In the genomic region with DNA sequence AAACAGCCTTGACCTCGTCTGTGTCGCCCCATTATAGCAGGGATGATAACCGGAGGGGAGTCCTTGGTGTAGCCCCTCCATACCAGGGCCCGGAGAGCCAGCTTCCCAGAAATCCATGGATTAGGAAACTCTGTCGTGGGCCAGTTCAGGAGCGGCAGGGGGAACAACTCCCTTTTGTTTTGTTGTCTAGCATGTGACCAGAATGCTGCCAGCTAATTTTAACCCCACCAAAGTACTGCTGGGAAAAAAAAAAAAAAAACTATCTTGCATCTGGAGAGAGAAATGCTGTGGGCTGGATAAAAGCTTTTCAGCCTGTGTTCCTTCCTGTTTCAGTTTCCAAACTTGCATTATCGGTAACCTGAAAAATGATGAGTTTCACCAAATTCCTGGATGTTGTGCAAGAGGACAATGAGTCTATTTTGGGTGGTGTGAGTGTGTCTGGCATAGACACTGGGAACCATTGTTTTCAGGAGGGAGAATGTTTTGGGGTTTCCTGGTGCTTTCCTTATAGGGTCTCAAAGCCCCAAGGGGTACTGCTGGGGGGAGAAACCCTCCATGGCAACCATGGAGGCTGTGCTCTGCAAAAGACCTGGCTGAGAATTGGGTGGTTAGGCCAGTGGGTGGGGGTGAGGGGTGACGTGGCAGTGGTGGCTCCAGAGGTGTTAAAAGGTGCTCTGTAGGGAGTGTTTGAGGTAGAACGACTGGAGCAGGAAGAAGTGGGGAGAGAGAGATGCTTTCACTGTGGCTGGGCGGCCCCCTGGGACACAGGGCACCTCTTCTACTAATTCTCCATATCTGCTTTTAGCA, we compare ENCODE assay signal across 7 cellular contexts. TPM values are rescaled to one million over a fixed set of nuclear protein-coding genes. Genes with fewer than 3 reads are reported as not detected.
DNase-seq lines count a peak whose midpoint lies in the region; ATAC-seq, FAIRE-seq and TF ChIP-seq lines count a peak whose summit lies in the region.

No MANE protein-coding gene starts in this region.

- peaks cover 57% of the 10 kb centered on the region for H3K4me1 ChIP-seq in HEK293 (ENCODE audit: control insufficient read depth, insufficient read depth, low read length)
- H3K4me1 ChIP-seq in breast epithelium = peaks cover 31 to 70% of the 10 kb centered on the region in 2 donors
- H3K4me1 ChIP-seq in HepG2 (ENCODE audit: insufficient read depth, low read length) = peaks cover 78% of the 10 kb centered on the region

- intact Hi-C loops in breast epithelium (cut with DNase I; ENCODE audit: low total_unique reads) = no loop called here
- intact Hi-C loops in HepG2 (cut with micrococcal nuclease; ENCODE audit: unreplicated experiment) = loop anchor here (5.0 kb wide), 1 partner anchor 54 kb away; a partner anchor contains a TSS

- POLR2A ChIA-PET in HEK293 (lab: Yijun Ruan, JAX) (interaction anchor here (0.6 to 4.0 kb wide), 4 partner anchors 15 to 168 kb away, joined by 3 to 42 read pairs (median 11); a partner anchor contains a TSS), HepG2 (lab: Yijun Ruan, JAX) (interaction anchor here (1.2 to 8.8 kb wide), 7 partner anchors 9 to 90 kb away, joined by 4 to 85 read pairs (median 5); a partner anchor contains a TSS)

- peak overlapping the region; percentile 42 for H2AFZ ChIP-seq in HepG2 (ENCODE audit: low read length)

- TF ChIP-seq EP300 in HepG2 (IDR thresholded peaks at IDR 0.05; ENCODE audit: low read depth in 2 of 2, low read length in 2 of 2) (peak in 1 of 2 experiments; percentile 70; a peak in 2 of 4 replicates), HepG2 (CRISPR knock-in tag; IDR thresholded peaks at IDR 0.05; ENCODE audit: borderline replicate concordance) (peak; percentile 83; the same call in 1 of the 2 replicates)

- peak overlapping the region; percentile 80 for H3K4me2 ChIP-seq in HepG2 (ENCODE audit: low read depth, low read length)

- H4K20me1 ChIP-seq in HepG2 (ENCODE audit: insufficient read depth, low read length) = no peaks in the 10 kb centered on the region

- DNase-seq in SK-MEL-5 (ENCODE audit: low read depth, low spot score) (peak; percentile 94), breast epithelium (ENCODE audit: low spot score in 2 of 2) (peak in 1 of 2 donors; percentile 86), HepG2 (ENCODE audit: low spot score) (peak; percentile 89), cerebellum (ENCODE audit: low spot score) (no peak), D341Med (ENCODE audit: low spot score) (no peak)

- no peaks in the 10 kb centered on the region for H3K9me3 Mint-ChIP-seq in stimulated activated naive CD8-positive, alpha-beta T cell treated with anti-CD3 and anti-CD28 coated beads, Interleukin-15, Interleukin-2, amounts not matched to agents 100 ng/mL and 50 ng/mL, for 24 hours

- TF ChIP-seq CTCF in HEK293 (tag by site-specific recombination; IDR thresholded peaks at IDR 0.05) (no peak), breast epithelium (IDR thresholded peaks at IDR 0.05) (no peak), HepG2 (CRISPR knock-in tag; IDR thresholded peaks at IDR 0.05) (no peak)

- FAIRE-seq in HepG2 (lab: Jason Lieb, UNC) = peak; percentile 68

- peak overlapping the region; percentile 73 for H3K9ac ChIP-seq in HepG2 (ENCODE audit: insufficient read depth, low read depth, low read length)

- H3K4me1 Mint-ChIP-seq in stimulated activated naive CD8-positive, alpha-beta T cell treated with anti-CD3 and anti-CD28 coated beads, Interleukin-15, Interleukin-2, amounts not matched to agents 100 ng/mL and 50 ng/mL, for 24 hours (ENCODE audit: low read depth) = peaks cover 88% of the 10 kb centered on the region

- H3K27me3 ChIP-seq in breast epithelium (no peaks in the 10 kb centered on the region), HepG2 (ENCODE audit: control insufficient read depth in 1 of 2, insufficient read depth in 2 of 2, low read length in 2 of 2) (no peaks in the 10 kb centered on the region)

- in situ Hi-C loops in SK-MEL-5 (cut with HindIII; ENCODE audit: low pct_unique_long_range_greater_than_20kb, low sequenced_read_pairs) = no loop called here
- in situ Hi-C loops in HepG2 (cut with HindIII; ENCODE audit: extremely low pct_ligation_motif_present, low pct_unique_long_range_greater_than_20kb) = loop anchor here (5.0 kb wide), 1 partner anchor 76 kb away; no protein-coding TSS in a partner anchor

- BruUV-seq in HepG2 (replicated peaks; lab: Mats Ljungman, UMichigan) = no TSS peak

- peak overlapping the region; percentile 96; the same call in 1 of the 2 replicates for H3K27ac ChIP-seq in HEK293 (ENCODE audit: extremely low read depth, low read depth, low read length)
- peak overlapping the region; percentile 97 to 99 for H3K27ac ChIP-seq in breast epithelium
- H3K27ac ChIP-seq in HepG2 (ENCODE audit: extremely low read length, insufficient read depth, low read length) = peak overlapping the region; percentile 73

- H3K36me3 ChIP-seq in HEK293 (ENCODE audit: control insufficient read depth in 2 of 2, insufficient read depth in 1 of 2, low read length in 2 of 2) (no peaks in the 10 kb centered on the region), breast epithelium (no peaks in the 10 kb centered on the region), HepG2 (replicated peaks in 1 of 2; ENCODE audit: control insufficient read depth in 1 of 2, insufficient read depth in 2 of 2, low read length in 2 of 2) (no peaks in the 10 kb centered on the region)

- TF ChIP-seq POLR2A in breast epithelium (IDR thresholded peaks at IDR 0.05) (peak; percentile 19), HepG2 (IDR thresholded peaks at IDR 0.05; ENCODE audit: insufficient read depth in 1 of 2, low read depth in 2 of 2, low read length in 2 of 2) (no peak)

- TF ChIP-seq RAD21 in HepG2 (CRISPR knock-in tag; IDR thresholded peaks at IDR 0.05) = no peak

- H3K36me3 Mint-ChIP-seq in stimulated activated naive CD8-positive, alpha-beta T cell treated with anti-CD3 and anti-CD28 coated beads, Interleukin-15, Interleukin-2, amounts not matched to agents 100 ng/mL and 50 ng/mL, for 24 hours (ENCODE audit: low read depth) = no peaks in the 10 kb centered on the region

- no peaks in the 10 kb centered on the region for H3K27me3 Mint-ChIP-seq in stimulated activated naive CD8-positive, alpha-beta T cell treated with anti-CD3 and anti-CD28 coated beads, Interleukin-15, Interleukin-2, amounts not matched to agents 100 ng/mL and 50 ng/mL, for 24 hours

- H3K79me2 ChIP-seq in HepG2 (ENCODE audit: insufficient read depth, low read length) = no peaks in the 10 kb centered on the region

- peak overlapping the region; percentile 79 for H3K27ac Mint-ChIP-seq in stimulated activated naive CD8-positive, alpha-beta T cell treated with anti-CD3 and anti-CD28 coated beads, Interleukin-15, Interleukin-2, amounts not matched to agents 100 ng/mL and 50 ng/mL, for 24 hours

- H3K9me3 ChIP-seq in HEK293 (ENCODE audit: control insufficient read depth, insufficient read depth, low read depth, low read length) (no peaks in the 10 kb centered on the region), breast epithelium (no peaks in the 10 kb centered on the region), HepG2 (ENCODE audit: low read length) (no peaks in the 10 kb centered on the region)

- ATAC-seq in HepG2 = peak; percentile 2

- CTCF ChIA-PET in HEK293 (lab: Yijun Ruan, JAX) = interaction anchor here (0.7 to 3.8 kb wide), 5 partner anchors 10 to 1294 kb away, joined by 3 to 19 read pairs (median 4); no protein-coding TSS in a partner anchor
- CTCF ChIA-PET in HepG2 (lab: Yijun Ruan, JAX; ENCODE audit: low intra/inter-chr PET ratio, low total read pairs) = no interaction called here

- H3K4me3 Mint-ChIP-seq in stimulated activated naive CD8-positive, alpha-beta T cell treated with anti-CD3 and anti-CD28 coated beads, Interleukin-15, Interleukin-2, amounts not matched to agents 100 ng/mL and 50 ng/mL, for 24 hours = peak overlapping the region; percentile 74

- H3K4me3 ChIP-seq in HEK293 (ENCODE audit: low read depth, low read length) (no peak overlapping the region), breast epithelium (peak overlapping the region in 2 of 3 donors; percentile 9 to 38), HepG2 (replicated peaks in 1 of 3; ENCODE audit: insufficient read depth in 1 of 3, low read depth in 2 of 3, low read length in 3 of 3) (peak overlapping the region; percentile 20 to 57 (median 28))

- 8% methylated on average over 10 of the region's 10 CpGs for WGBS in HepG2 (ENCODE audit: low lambda C conversion rate)

RNA-seq across cellular contexts. Expression of a gene that starts 14.9 kb away (rescaled TPM):
- 27.2 and 28.7 TPM in 2 replicates for total RNA-seq in SK-MEL-5 (2014; rRNA removed; shearing (Covaris generic))
- polyA plus RNA-seq in SK-MEL-5 (2015; cell fraction: cytosol; rRNA removed) = 52.2 and 59.2 TPM in 2 replicates
- polyA plus RNA-seq in SK-MEL-5 (2015; cell fraction: nucleus; rRNA removed) = 9.7 and 12.2 TPM in 2 replicates
- 10 to 100 TPM; 39.5 to 76.5 (median 47.2) TPM for total RNA-seq in breast epithelium
- total RNA-seq in HepG2 (2016; rRNA removed; fragmentation: Illumina TruSeq; extraction: Trizol) = 6.2 and 8.4 TPM in 2 replicates
- 0.88 and 1.1 TPM in 2 replicates for total RNA-seq in HepG2 (2016; cell fraction: cytosol; rRNA removed; fragmentation: Illumina TruSeq; extraction: Trizol; ENCODE audit: low read depth)
- total RNA-seq in HepG2 (2016; cell fraction: insoluble cytoplasmic fraction; rRNA removed; fragmentation: Illumina TruSeq; extraction: Trizol) = 6.2 and 7.9 TPM in 2 replicates
- total RNA-seq in HepG2 (2016; cell fraction: membrane; rRNA removed; fragmentation: Illumina TruSeq; extraction: Trizol) = 3.5 and 4.3 TPM in 2 replicates
- total RNA-seq in HepG2 (2016; cell fraction: nucleus; rRNA removed; fragmentation: Illumina TruSeq; extraction: Trizol) = 5.8 and 6.6 TPM in 2 replicates
- 6.6 and 7.8 TPM in 2 replicates for polyA plus RNA-seq in HepG2 (2011; rRNA removed)
- polyA plus RNA-seq in HepG2 (2011; cell fraction: cytosol; rRNA removed) = 6.1 and 8.5 TPM in 2 replicates
- 9.9 and 12.0 TPM in 2 replicates for polyA plus RNA-seq in HepG2 (2011; cell fraction: nucleus; rRNA removed)
- polyA plus RNA-seq in HepG2 (2012) = 13.5 and 21.1 TPM in 2 replicates
- polyA plus RNA-seq in HepG2 (2016; cell fraction: cytosol; fragmentation: Illumina TruSeq; extraction: Trizol; ENCODE audit: low read depth) = 0.57 and 0.58 TPM in 2 replicates
- polyA plus RNA-seq in HepG2 (2016; cell fraction: insoluble cytoplasmic fraction; fragmentation: Illumina TruSeq; extraction: Trizol; ENCODE audit: low read depth) = 8.8 and 10.6 TPM in 2 replicates
- polyA plus RNA-seq in HepG2 (2016; cell fraction: membrane; fragmentation: Illumina TruSeq; extraction: Trizol; ENCODE audit: low read depth) = 2.4 and 2.6 TPM in 2 replicates
- polyA plus RNA-seq in HepG2 (2016; cell fraction: nucleus; fragmentation: Illumina TruSeq; extraction: Trizol; ENCODE audit: insufficient read depth, low read depth) = 9.6 and 10.7 TPM in 2 replicates
- polyA minus RNA-seq in HepG2 (2011; rRNA and poly(A)+ RNA removed; ENCODE audit: low replicate concordance) = 5.2 and 20.2 TPM in 2 replicates
- 14.8 and 18.3 TPM in 2 replicates for polyA minus RNA-seq in HepG2 (2011; cell fraction: cytosol; rRNA and poly(A)+ RNA removed)
- polyA minus RNA-seq in HepG2 (2011; cell fraction: nucleus; rRNA and poly(A)+ RNA removed) = 5.8 and 8.6 TPM in 2 replicates
- total RNA-seq in cerebellum = 28.5 TPM

RNA-seq across cellular contexts. Expression of a gene that starts 54.7 kb away (rescaled TPM):
- 50.9 and 53.3 TPM in 2 replicates for total RNA-seq in SK-MEL-5 (2014; rRNA removed; shearing (Covaris generic))
- 24.1 and 36.2 TPM in 2 replicates for polyA plus RNA-seq in SK-MEL-5 (2015; cell fraction: cytosol; rRNA removed)
- 26.4 and 26.5 TPM in 2 replicates for polyA plus RNA-seq in SK-MEL-5 (2015; cell fraction: nucleus; rRNA removed)
- total RNA-seq in breast epithelium = 10 to 100 TPM; 40.6 to 64.8 (median 50.7) TPM
- 13.9 and 18.4 TPM in 2 replicates for total RNA-seq in HepG2 (2016; rRNA removed; fragmentation: Illumina TruSeq; extraction: Trizol)
- 1.6 and 1.7 TPM in 2 replicates for total RNA-seq in HepG2 (2016; cell fraction: cytosol; rRNA removed; fragmentation: Illumina TruSeq; extraction: Trizol; ENCODE audit: low read depth)
- 12.8 and 18.2 TPM in 2 replicates for total RNA-seq in HepG2 (2016; cell fraction: insoluble cytoplasmic fraction; rRNA removed; fragmentation: Illumina TruSeq; extraction: Trizol)
- 9.4 and 10.0 TPM in 2 replicates for total RNA-seq in HepG2 (2016; cell fraction: membrane; rRNA removed; fragmentation: Illumina TruSeq; extraction: Trizol)
- total RNA-seq in HepG2 (2016; cell fraction: nucleus; rRNA removed; fragmentation: Illumina TruSeq; extraction: Trizol) = 8.0 and 10.3 TPM in 2 replicates
- polyA plus RNA-seq in HepG2 (2011; rRNA removed) = 6.0 and 7.6 TPM in 2 replicates
- 4.8 and 5.6 TPM in 2 replicates for polyA plus RNA-seq in HepG2 (2011; cell fraction: cytosol; rRNA removed)
- 3.6 and 4.9 TPM in 2 replicates for polyA plus RNA-seq in HepG2 (2011; cell fraction: nucleus; rRNA removed)
- polyA plus RNA-seq in HepG2 (2012) = 4.0 and 4.3 TPM in 2 replicates
- 0.84 and 0.93 TPM in 2 replicates for polyA plus RNA-seq in HepG2 (2016; cell fraction: cytosol; fragmentation: Illumina TruSeq; extraction: Trizol; ENCODE audit: low read depth)
- polyA plus RNA-seq in HepG2 (2016; cell fraction: insoluble cytoplasmic fraction; fragmentation: Illumina TruSeq; extraction: Trizol; ENCODE audit: low read depth) = 12.4 and 12.8 TPM in 2 replicates
- 3.3 and 4.4 TPM in 2 replicates for polyA plus RNA-seq in HepG2 (2016; cell fraction: membrane; fragmentation: Illumina TruSeq; extraction: Trizol; ENCODE audit: low read depth)
- polyA plus RNA-seq in HepG2 (2016; cell fraction: nucleus; fragmentation: Illumina TruSeq; extraction: Trizol; ENCODE audit: insufficient read depth, low read depth) = 10.3 and 11.4 TPM in 2 replicates
- 11.9 and 19.0 TPM in 2 replicates for polyA minus RNA-seq in HepG2 (2011; rRNA and poly(A)+ RNA removed; ENCODE audit: low replicate concordance)
- 6.0 and 6.7 TPM in 2 replicates for polyA minus RNA-seq in HepG2 (2011; cell fraction: cytosol; rRNA and poly(A)+ RNA removed)
- polyA minus RNA-seq in HepG2 (2011; cell fraction: nucleus; rRNA and poly(A)+ RNA removed) = 5.9 and 7.2 TPM in 2 replicates
- 40.9 TPM for total RNA-seq in cerebellum

Comparison
In these comparisons a context has a peak if more than half of its experiments do, and no peak if none do; other contexts are left out.
1. DNase-seq: peak in SK-MEL-5 (single experiment) and HepG2 (single experiment); none in cerebellum (single experiment) and D341Med (single experiment).
2. Peak in every context shown above with its lines, with median percentiles within 50 percentile points of each other: H3K27ac ChIP-seq.